ENCODE assay signal across 26 cellular contexts in genomic region chr7:117137868-117138267, GRCh38.
"Had no signal": no experiment of that assay in that cellular context is flagged by ENCODE, and none has a peak within 500 bp of the region (broad histone marks: within the 10 kb centered on the region; RNA-seq: fewer than 3 reads in every experiment).

No MANE protein-coding gene starts in this region.

- H3K4me3 ChIP-seq: SJSA1 had no signal

- H3K36me3 ChIP-seq: brain microvascular endothelial cell had no signal

- ATAC-seq: activated T-helper 17 cell treated with anti-CD3 and anti-CD28 coated beads, Interleukin-2, amount 50 U/mL, for 72 hours; T-helper 17 cell; WTC11 had no signal

- H3K9ac ChIP-seq: KMS-11 had no signal

- H3K4me2 ChIP-seq: KMS-11 had no signal

- H3K9me3 ChIP-seq: SJSA1 had no signal

- DNase-seq: activated CD4-positive, alpha-beta T cell treated with anti-CD3 and anti-CD28 coated beads for 1 hour; activated CD4-positive, alpha-beta T cell treated with anti-CD3 and anti-CD28 coated beads, Interleukin-2, amount 10 ng/mL, durations not matched to agents 24 days and 14 days; activated CD4-positive, alpha-beta T cell treated with anti-CD3 and anti-CD28 coated beads, Interleukin-2, amount 50 U/mL, for 48 hours; activated gamma-delta T cell; activated naive CD4-positive, alpha-beta T cell treated with anti-CD3 and anti-CD28 coated beads for 36 hours; activated T-cell treated with anti-CD3 and anti-CD28 coated beads for 4 hours; activated T-cell treated with anti-CD3 and anti-CD28 coated beads, Interleukin-2, amount 50 U/mL, for 48 hours; amygdala; brain microvascular endothelial cell; cerebellar nuclear complex; MV-4-11; NCI-H1092 treated with DMSO at 0.1 percent for 48 hours; NCI-H1436; NCI-H1694 treated with DMSO at 0.1 percent for 48 hours; NCI-H2029 treated with DMSO at 0.1 percent for 48 hours; NCI-H510A treated with DMSO at 0.1 percent for 48 hours; NCI-H69; NK-92 treated with Interleukin-12 subunit alpha and Interleukin-12 subunit beta, amount 100 ng/mL, for 24 hours; OCI-M1; SHP77; T-helper 17 cell; T-helper 9 cell had no signal

- H3K27me3 ChIP-seq: brain microvascular endothelial cell, SJSA1 had no signal

- H3K27ac ChIP-seq: brain microvascular endothelial cell, KMS-11, SJSA1 had no signal
